25 cellular contexts compared by ENCODE assay signal in genomic region chr7:92400013-92400412, GRCh38.
"Had no signal": no experiment of that assay in that cellular context is flagged by ENCODE, and none has a peak within 500 bp of the region (broad histone marks: within the 10 kb centered on the region; RNA-seq: fewer than 3 reads in every experiment).

No MANE protein-coding gene starts in this region.

- H3K27me3 Mint-ChIP-seq: natural killer cell treated with Interleukin-12 subunit alpha and Interleukin-12 subunit beta and Interleukin-15 and Interleukin-18, amount 100 ng/mL, for 72 hours had no signal

- H3K4me1 ChIP-seq: left ventricle myocardium inferior, lower lobe of right lung, pancreas, stomach, vagina had no signal

- ATAC-seq: esophagus mucosa; gastrocnemius medialis; lower lobe of right lung; natural killer cell treated with Interleukin-12 subunit alpha and Interleukin-12 subunit beta and Interleukin-15 and Interleukin-18, amount 100 ng/mL, for 72 hours; pancreas; sciatic nerve had no signal

- H3K9me3 ChIP-seq: gastrocnemius medialis, left ventricle myocardium inferior, lower lobe of right lung, neutrophil, pancreas, stomach, thyroid gland, vagina had no signal

- H3K9me3 Mint-ChIP-seq: endodermal cell; natural killer cell treated with Interleukin-12 subunit alpha and Interleukin-12 subunit beta and Interleukin-15 and Interleukin-18, amount 100 ng/mL, for 72 hours; neural crest cell had no signal

- H3K27ac ChIP-seq: epithelial cell of prostate, gastrocnemius medialis, left ventricle myocardium inferior, lower lobe of right lung, neutrophil, pancreas, stomach, thyroid gland, vagina had no signal

- H3K4me3 ChIP-seq: dorsolateral prefrontal cortex, gastrocnemius medialis, left ventricle myocardium inferior, lower lobe of right lung, pancreas, smooth muscle cell, stomach, thyroid gland, vagina had no signal

- H3K27ac Mint-ChIP-seq: endodermal cell; natural killer cell treated with Interleukin-12 subunit alpha and Interleukin-12 subunit beta and Interleukin-15 and Interleukin-18, amount 100 ng/mL, for 72 hours had no signal

- H3K27me3 ChIP-seq: dorsolateral prefrontal cortex, gastrocnemius medialis, neutrophil, pancreas, stomach, thyroid gland, vagina had no signal

- H3K4me3 Mint-ChIP-seq: endodermal cell; natural killer cell treated with Interleukin-12 subunit alpha and Interleukin-12 subunit beta and Interleukin-15 and Interleukin-18, amount 100 ng/mL, for 72 hours; neural crest cell had no signal

- H3K4me1 Mint-ChIP-seq: neural crest cell had no signal

- DNase-seq: dorsolateral prefrontal cortex; effector CD4-positive, alpha-beta T cell; endodermal cell; foreskin fibroblast; gastrocnemius medialis; kidney; left ventricle myocardium inferior; lower lobe of right lung; pancreas; stimulated activated CD4-positive, alpha-beta T cell treated with anti-CD3 and anti-CD28 coated beads, Interleukin-12 subunit alpha, Interleukin-12 subunit beta, amount 100 ng/mL, for 4 hours; stimulated activated CD4-positive, alpha-beta T cell treated with anti-CD3 and anti-CD28 coated beads, Interleukin-1b, Interleukin-23, amount 100 ng/mL, for 48 hours; stimulated activated CD4-positive, alpha-beta T cell treated with anti-CD3 and anti-CD28 coated beads, Interleukin-4, amount 100 ng/mL, for 1 hour; stimulated activated CD8-positive, alpha-beta memory T cell treated with anti-CD3 and anti-CD28 coated beads, Interleukin-4, amount 100 ng/mL, for 48 hours; stimulated activated naive CD4-positive, alpha-beta T cell; stomach; thyroid gland; trophoblast cell had no signal
